1 cellular context compared by ENCODE assay signal in the genomic region with DNA sequence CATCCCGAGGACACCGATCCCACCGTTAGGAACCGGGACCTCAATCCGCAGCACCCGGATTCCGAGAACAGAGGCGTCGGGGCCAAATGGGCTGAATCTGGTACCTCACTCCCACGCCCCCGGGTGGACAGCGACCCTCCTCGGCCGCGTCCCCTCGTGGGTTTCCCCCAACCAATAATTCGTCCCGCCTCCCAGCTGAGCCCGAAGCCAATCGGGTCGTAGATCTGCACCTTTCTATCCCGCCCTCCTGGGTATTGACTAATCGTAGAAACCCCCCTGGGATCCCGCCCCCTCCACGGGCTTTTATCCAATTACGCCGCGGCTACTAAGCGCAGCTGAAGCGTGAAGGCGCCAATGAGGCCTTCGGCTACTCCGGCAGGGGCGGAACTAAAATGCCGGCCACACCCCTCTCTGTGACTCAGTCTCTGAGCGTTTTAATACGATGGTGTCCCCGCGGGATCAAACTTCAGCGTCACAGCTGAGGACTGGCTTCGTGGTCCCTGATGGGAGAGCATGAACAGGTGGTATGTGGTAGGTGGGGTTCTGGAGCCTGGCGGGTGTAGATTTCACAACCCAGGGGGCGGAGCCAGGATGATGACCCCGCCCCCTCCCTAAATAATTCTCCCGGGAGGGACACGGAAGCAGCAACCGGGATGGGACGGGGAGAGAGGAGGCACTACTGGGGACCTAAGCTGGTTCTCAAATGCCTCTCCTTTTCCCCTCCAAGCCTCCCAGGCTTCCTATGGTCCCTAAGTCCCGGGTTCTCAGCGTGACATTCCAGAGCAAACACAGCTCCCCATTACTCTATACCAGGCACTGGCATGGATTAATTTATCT.
TF ChIP-seq lines count a peak whose summit lies in the region.

A gene with protein sequence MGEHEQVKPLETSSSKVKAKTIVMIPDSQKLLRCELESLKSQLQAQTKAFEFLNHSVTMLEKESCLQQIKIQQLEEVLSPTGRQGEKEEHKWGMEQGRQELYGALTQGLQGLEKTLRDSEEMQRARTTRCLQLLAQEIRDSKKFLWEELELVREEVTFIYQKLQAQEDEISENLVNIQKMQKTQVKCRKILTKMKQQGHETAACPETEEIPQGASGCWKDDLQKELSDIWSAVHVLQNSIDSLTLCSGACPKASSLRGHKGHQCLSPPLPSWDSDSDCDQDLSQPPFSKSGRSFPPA (plus strand): TSS at position 416 of the 837 bp plus-strand sequence. CDS start 88 bp downstream, at position 504.
A gene (minus strand): TSS at position 165 of the 837 bp plus-strand sequence. CDS start 649 bp downstream, outside the sequence.

TF ChIP-seq in H1, 55 proteins besides CTCF, POLR2A, EP300 and RAD21 (continued from another document):
- TF ChIP-seq, protein P1, sequence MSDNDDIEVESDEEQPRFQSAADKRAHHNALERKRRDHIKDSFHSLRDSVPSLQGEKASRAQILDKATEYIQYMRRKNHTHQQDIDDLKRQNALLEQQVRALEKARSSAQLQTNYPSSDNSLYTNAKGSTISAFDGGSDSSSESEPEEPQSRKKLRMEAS (IDR thresholded peaks at IDR 0.05), result peak; percentile 86
- TF ChIP-seq JUND (IDR thresholded peaks at IDR 0.05; ENCODE audit: low read length) (peak; percentile 66; the same call in 1 of the 2 replicates), GABPA (IDR thresholded peaks at IDR 0.05; ENCODE audit: borderline replicate concordance, insufficient read depth, low read length) (no peak), KDM1A (IDR thresholded peaks at IDR 0.05; ENCODE audit: borderline replicate concordance, low read length) (no peak), HDAC6 (IDR thresholded peaks at IDR 0.05; ENCODE audit: low read depth, low read length) (no peak)
